In the genomic region with DNA sequence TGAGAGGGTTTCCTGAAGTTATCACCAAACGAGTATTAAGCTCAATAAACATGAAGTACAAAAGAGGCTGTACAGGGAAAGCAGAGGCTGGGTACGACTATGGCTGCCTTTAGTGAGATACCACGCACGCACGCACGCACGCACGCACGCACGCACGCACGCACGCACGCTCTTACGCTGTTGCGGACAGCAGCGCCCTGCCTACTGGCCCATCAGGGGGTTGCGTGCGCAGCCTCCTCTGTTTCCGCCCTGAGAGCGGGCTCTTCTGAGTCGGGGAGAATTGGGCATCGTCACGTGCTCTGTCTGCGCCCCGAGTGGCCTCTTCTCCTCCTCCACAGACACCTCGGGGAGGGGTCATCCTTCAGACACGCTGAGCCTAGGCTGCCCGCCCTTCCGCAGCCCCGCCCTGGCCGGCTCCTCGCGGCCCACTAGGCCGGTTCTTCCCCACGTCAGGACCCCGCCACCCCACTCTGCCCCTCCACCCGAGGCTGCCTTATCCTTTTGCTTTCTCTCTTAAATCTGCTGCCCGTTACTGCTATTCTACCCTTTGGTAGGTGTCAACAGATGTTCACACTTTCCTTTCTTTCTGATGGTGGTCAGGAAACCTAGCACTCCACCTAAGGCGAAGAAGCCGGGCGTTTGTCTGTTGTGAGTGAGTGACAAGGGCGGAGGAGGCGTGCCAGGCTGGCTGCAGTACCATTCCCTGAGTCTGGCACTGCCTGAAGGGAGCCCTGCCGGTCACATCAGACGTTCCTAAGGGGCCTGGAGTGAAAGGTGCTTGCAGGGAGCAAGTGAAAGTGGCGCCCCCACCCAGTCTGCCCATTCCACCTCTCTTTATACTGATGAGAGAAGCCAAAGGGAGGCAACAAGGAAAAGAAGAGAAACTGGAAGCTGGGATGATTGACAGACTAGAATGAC, we compare ENCODE assay signal across 1 cellular context.
TF ChIP-seq lines count a peak whose summit lies in the region.

No MANE protein-coding gene starts in this region.

TF ChIP-seq in WTC11, 78 proteins besides CTCF, POLR2A, EP300 and RAD21 (continued from another document):
- TF ChIP-seq, protein P1, sequence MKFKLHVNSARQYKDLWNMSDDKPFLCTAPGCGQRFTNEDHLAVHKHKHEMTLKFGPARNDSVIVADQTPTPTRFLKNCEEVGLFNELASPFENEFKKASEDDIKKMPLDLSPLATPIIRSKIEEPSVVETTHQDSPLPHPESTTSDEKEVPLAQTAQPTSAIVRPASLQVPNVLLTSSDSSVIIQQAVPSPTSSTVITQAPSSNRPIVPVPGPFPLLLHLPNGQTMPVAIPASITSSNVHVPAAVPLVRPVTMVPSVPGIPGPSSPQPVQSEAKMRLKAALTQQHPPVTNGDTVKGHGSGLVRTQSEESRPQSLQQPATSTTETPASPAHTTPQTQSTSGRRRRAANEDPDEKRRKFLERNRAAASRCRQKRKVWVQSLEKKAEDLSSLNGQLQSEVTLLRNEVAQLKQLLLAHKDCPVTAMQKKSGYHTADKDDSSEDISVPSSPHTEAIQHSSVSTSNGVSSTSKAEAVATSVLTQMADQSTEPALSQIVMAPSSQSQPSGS (CRISPR knock-in tag; IDR thresholded peaks at IDR 0.05; ENCODE audit: borderline replicate concordance, low read depth): no peak
